ENCODE assay signal across 1 cellular context in the genomic region with DNA sequence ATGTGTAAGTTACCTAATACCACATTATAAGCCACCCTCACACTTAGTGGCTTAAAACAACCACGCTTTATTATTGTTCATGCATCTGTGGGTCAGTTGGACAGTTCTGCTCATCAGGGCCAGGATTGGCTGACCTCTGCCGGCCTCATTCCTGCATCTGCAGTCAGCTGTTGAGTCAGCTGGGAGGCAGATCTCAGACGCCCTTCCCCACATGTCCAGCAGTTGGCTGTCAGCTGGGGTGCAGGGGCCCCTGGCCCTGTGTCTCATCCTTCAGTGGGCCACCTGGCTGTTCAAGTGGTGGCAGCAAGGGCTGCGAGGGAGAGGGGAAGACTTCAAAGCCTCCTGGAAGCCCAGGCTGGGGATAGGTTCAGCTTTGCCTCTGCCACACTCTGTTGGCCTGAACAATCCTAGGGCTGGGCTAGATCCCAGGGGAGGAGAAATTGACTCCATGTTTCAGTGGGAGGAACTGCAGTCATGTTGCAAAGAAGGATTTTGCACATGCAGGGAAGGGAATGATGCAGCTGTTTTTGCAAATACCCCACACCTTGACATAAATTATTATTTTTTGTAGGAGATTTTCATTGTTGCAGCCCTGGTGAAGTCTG.
TF ChIP-seq lines count a peak whose summit lies in the region.

No MANE protein-coding gene starts in this region.

TF ChIP-seq in HepG2, 621 proteins besides CTCF, POLR2A, EP300 and RAD21:
- no peak for TF ChIP-seq ZNF44 (CRISPR knock-in tag; IDR thresholded peaks at IDR 0.05)
- TF ChIP-seq, protein P1, sequence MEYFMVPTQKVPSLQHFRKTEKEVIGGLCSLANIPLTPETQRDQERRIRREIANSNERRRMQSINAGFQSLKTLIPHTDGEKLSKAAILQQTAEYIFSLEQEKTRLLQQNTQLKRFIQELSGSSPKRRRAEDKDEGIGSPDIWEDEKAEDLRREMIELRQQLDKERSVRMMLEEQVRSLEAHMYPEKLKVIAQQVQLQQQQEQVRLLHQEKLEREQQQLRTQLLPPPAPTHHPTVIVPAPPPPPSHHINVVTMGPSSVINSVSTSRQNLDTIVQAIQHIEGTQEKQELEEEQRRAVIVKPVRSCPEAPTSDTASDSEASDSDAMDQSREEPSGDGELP (IDR thresholded peaks at IDR 0.05; ENCODE audit: borderline replicate concordance, low read depth): peak; percentile 95
- TF ChIP-seq RAD51 (IDR thresholded peaks at IDR 0.05; ENCODE audit: borderline replicate concordance): no peak
- no peak for TF ChIP-seq ISX (CRISPR knock-in tag; conservative IDR thresholded peaks at IDR 0.05)
- no peak for TF ChIP-seq ZNF296 (CRISPR knock-in tag; conservative IDR thresholded peaks at IDR 0.05)
- TF ChIP-seq, protein P2, sequence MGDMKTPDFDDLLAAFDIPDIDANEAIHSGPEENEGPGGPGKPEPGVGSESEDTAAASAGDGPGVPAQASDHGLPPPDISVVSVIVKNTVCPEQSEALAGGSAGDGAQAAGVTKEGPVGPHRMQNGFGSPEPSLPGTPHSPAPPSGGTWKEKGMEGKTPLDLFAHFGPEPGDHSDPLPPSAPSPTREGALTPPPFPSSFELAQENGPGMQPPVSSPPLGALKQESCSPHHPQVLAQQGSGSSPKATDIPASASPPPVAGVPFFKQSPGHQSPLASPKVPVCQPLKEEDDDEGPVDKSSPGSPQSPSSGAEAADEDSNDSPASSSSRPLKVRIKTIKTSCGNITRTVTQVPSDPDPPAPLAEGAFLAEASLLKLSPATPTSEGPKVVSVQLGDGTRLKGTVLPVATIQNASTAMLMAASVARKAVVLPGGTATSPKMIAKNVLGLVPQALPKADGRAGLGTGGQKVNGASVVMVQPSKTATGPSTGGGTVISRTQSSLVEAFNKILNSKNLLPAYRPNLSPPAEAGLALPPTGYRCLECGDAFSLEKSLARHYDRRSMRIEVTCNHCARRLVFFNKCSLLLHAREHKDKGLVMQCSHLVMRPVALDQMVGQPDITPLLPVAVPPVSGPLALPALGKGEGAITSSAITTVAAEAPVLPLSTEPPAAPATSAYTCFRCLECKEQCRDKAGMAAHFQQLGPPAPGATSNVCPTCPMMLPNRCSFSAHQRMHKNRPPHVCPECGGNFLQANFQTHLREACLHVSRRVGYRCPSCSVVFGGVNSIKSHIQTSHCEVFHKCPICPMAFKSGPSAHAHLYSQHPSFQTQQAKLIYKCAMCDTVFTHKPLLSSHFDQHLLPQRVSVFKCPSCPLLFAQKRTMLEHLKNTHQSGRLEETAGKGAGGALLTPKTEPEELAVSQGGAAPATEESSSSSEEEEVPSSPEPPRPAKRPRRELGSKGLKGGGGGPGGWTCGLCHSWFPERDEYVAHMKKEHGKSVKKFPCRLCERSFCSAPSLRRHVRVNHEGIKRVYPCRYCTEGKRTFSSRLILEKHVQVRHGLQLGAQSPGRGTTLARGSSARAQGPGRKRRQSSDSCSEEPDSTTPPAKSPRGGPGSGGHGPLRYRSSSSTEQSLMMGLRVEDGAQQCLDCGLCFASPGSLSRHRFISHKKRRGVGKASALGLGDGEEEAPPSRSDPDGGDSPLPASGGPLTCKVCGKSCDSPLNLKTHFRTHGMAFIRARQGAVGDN (CRISPR knock-in tag; IDR thresholded peaks at IDR 0.05): no peak
- 0 out of 2 replicates have a peak, but pooled peaks have one; percentile 27 for TF ChIP-seq SAP130 (CRISPR knock-in tag; IDR thresholded peaks at IDR 0.05; ENCODE audit: low read depth)
- no peak for TF ChIP-seq ZSCAN22 (CRISPR knock-in tag; IDR thresholded peaks at IDR 0.05)
- no peak for TF ChIP-seq NFATC3 (CRISPR knock-in tag; IDR thresholded peaks at IDR 0.05)
- no peak for TF ChIP-seq HNRNPUL1 (IDR thresholded peaks at IDR 0.05; ENCODE audit: low read depth, low read length)
TF ChIP-seq in HepG2: peak in this region for 2.
